ENCODE assay signal across 10 cellular contexts in the genomic region with DNA sequence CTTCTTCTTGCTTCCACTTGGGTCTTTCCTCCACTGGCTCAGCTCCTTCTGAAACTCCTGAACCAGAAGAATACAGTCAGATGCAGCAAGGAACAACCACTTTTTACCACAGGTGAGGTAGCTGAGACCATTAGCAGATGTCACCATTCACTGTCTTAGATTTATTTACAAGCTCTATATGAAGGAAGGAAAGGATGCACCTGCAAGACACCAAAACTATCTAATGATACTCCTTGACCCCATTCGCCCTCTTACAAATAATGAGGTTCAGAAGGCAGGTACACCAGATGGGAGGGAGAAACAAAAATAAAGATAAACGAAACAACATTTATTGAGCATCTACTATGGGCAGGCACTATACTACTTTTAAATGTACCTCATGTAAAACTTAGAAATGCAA.
"Had no signal": no experiment of that assay in that cellular context is flagged by ENCODE, and none has a peak within 500 bp of the region (broad histone marks: within the 10 kb centered on the region; RNA-seq: fewer than 3 reads in every experiment).

No MANE protein-coding gene starts in this region.

- H3K27ac ChIP-seq: colonic mucosa, esophagus squamous epithelium, prostate gland, thoracic aorta had no signal

- H3K4me1 ChIP-seq: colonic mucosa, prostate gland had no signal

- H3K4me3 ChIP-seq: colonic mucosa, esophagus squamous epithelium, prostate gland, right lobe of liver, thoracic aorta had no signal

- H3K27ac Mint-ChIP-seq: activated B cell treated with CpG ODN at 0.5 μM for 24 hours; stimulated activated naive CD8-positive, alpha-beta T cell treated with anti-CD3 and anti-CD28 coated beads, Interleukin-15, amount 100 ng/mL, for 72 hours had no signal

- H3K9me3 Mint-ChIP-seq: activated B cell treated with CpG ODN at 0.5 μM for 24 hours; activated CD4-positive, alpha-beta T cell treated with anti-CD3 and anti-CD28 coated beads, Interleukin-2, amount 10 ng/mL, durations not matched to agents 24 days and 14 days; stimulated activated naive CD8-positive, alpha-beta T cell treated with anti-CD3 and anti-CD28 coated beads, Interleukin-15, amount 100 ng/mL, for 72 hours; T-helper 2 cell treated with Interferon-gamma antibody and Interleukin-4, amounts not matched to agents 5 μg/mL and 100 μg/mL, for 36 hours had no signal

- H3K27me3 Mint-ChIP-seq: activated B cell treated with CpG ODN at 0.5 μM for 24 hours; activated CD4-positive, alpha-beta T cell treated with anti-CD3 and anti-CD28 coated beads, Interleukin-2, amount 10 ng/mL, durations not matched to agents 24 days and 14 days; stimulated activated naive CD8-positive, alpha-beta T cell treated with anti-CD3 and anti-CD28 coated beads, Interleukin-15, amount 100 ng/mL, for 72 hours had no signal

- H3K27me3 ChIP-seq: colonic mucosa, esophagus squamous epithelium, right lobe of liver had no signal

- H3K9me3 ChIP-seq: colonic mucosa, esophagus squamous epithelium, prostate gland, right lobe of liver, thoracic aorta had no signal

- H3K4me3 Mint-ChIP-seq: activated B cell treated with CpG ODN at 0.5 μM for 24 hours; stimulated activated naive CD8-positive, alpha-beta T cell treated with anti-CD3 and anti-CD28 coated beads, Interleukin-15, amount 100 ng/mL, for 72 hours had no signal

- DNase-seq: activated B cell treated with CpG ODN at 0.5 μM for 24 hours; activated CD4-positive, alpha-beta T cell treated with anti-CD3 and anti-CD28 coated beads, Interleukin-2, amount 10 ng/mL, durations not matched to agents 24 days and 14 days; colonic mucosa; esophagus squamous epithelium; mesendoderm; right lobe of liver; stimulated activated naive CD8-positive, alpha-beta T cell treated with anti-CD3 and anti-CD28 coated beads, Interleukin-15, amount 100 ng/mL, for 72 hours had no signal
